ENCODE assay signal across 19 cellular contexts in the genomic region with DNA sequence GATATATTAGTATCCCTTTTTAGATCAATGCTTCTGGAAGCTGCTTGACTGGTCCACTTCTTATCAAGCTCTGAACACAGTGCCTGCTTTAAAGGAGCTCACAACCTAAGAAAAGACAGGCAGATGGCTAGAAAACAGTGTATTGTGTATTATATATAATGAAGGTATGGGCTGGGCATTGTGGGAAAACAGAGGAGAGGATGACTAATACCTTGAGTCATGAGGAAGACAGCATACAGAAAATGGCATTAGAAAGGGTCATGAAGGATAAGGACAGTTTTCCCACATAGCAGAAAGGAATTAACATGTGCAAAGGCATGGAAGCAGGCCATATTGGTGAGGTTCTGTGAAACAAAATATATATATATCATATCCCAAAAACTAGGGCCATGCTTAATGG.
DNase-seq lines count a peak whose midpoint lies in the region; ATAC-seq and TF ChIP-seq lines count a peak whose summit lies in the region.
"Had no signal": no experiment of that assay in that cellular context is flagged by ENCODE, and none has a peak within 500 bp of the region (broad histone marks: within the 10 kb centered on the region; RNA-seq: fewer than 3 reads in every experiment).

No MANE protein-coding gene starts in this region.

- no peak for ATAC-seq in GM18517 (IDR thresholded peaks at IDR 0.05; ENCODE audit: unreplicated experiment)
- ATAC-seq: activated naive CD8-positive, alpha-beta T cell treated with anti-CD3 and anti-CD28 coated beads, Interleukin-2, amount 50 U/mL, for 24 hours had no signal

- peak; percentile 49 for DNase-seq in DMS53 treated with DMSO at 0.1 percent for 48 hours (lab: John Stamatoyannopoulos, UW; ENCODE audit: unreplicated experiment)
- DNase-seq in HT1080 (ENCODE audit: low read depth): peak; percentile 78
- DNase-seq in chondrocyte (ENCODE audit: low spot score): no peak
- DNase-seq in kidney tubule cell (ENCODE audit: low spot score): peak; percentile 50
- DNase-seq in DMS 273 treated with DMSO at 0.1 percent for 48 hours (lab: John Stamatoyannopoulos, UW): no peak
- no peak for DNase-seq in NOMO-1 (lab: John Stamatoyannopoulos, UW; ENCODE audit: unreplicated experiment in 2 of 2)
- no peak for DNase-seq in NCI-H2227 (lab: John Stamatoyannopoulos, UW; ENCODE audit: unreplicated experiment)
- DNase-seq: activated CD4-positive, alpha-beta T cell treated with anti-CD3 and anti-CD28 coated beads, Interleukin-2, amount 50 U/mL, for 48 hours; activated naive CD8-positive, alpha-beta T cell treated with anti-CD3 and anti-CD28 coated beads, Interleukin-2, amount 50 U/mL, for 24 hours; activated T-cell treated with anti-CD3 and anti-CD28 coated beads, Interleukin-2, amount 50 U/mL, for 24 hours; cerebellar nuclear complex; COR-L47; naive B cell; NCI-H1417; NCI-H2171; NCI-H82; small intestine; stimulated activated CD4-positive, alpha-beta T cell treated with anti-CD3 and anti-CD28 coated beads, Interleukin-4, amount 100 ng/mL, for 4 hours had no signal

- no peaks in the 10 kb centered on the region for H3K36me3 Mint-ChIP-seq in chondrocyte (ENCODE audit: low read depth)
- H3K36me3 Mint-ChIP-seq: naive B cell had no signal

- peaks cover 10% of the 10 kb centered on the region for H3K9me3 Mint-ChIP-seq in chondrocyte (ENCODE audit: low read depth)
- H3K9me3 Mint-ChIP-seq: activated naive CD8-positive, alpha-beta T cell treated with anti-CD3 and anti-CD28 coated beads, Interleukin-2, amount 50 U/mL, for 24 hours; naive B cell had no signal

- peaks cover 2% of the 10 kb centered on the region for H3K27me3 Mint-ChIP-seq in chondrocyte (ENCODE audit: low read depth)
- H3K27me3 Mint-ChIP-seq: activated naive CD8-positive, alpha-beta T cell treated with anti-CD3 and anti-CD28 coated beads, Interleukin-2, amount 50 U/mL, for 24 hours; activated T-cell treated with anti-CD3 and anti-CD28 coated beads, Interleukin-2, amount 50 U/mL, for 24 hours had no signal

- H3K4me3 Mint-ChIP-seq in chondrocyte (ENCODE audit: unreplicated experiment): no peak overlapping the region
- H3K4me3 Mint-ChIP-seq: activated naive CD8-positive, alpha-beta T cell treated with anti-CD3 and anti-CD28 coated beads, Interleukin-2, amount 50 U/mL, for 24 hours; activated T-cell treated with anti-CD3 and anti-CD28 coated beads, Interleukin-2, amount 50 U/mL, for 24 hours; naive B cell had no signal

- H3K27ac Mint-ChIP-seq in chondrocyte (ENCODE audit: unreplicated experiment): peak overlapping the region; percentile 70
- H3K27ac Mint-ChIP-seq: activated naive CD8-positive, alpha-beta T cell treated with anti-CD3 and anti-CD28 coated beads, Interleukin-2, amount 50 U/mL, for 24 hours; activated T-cell treated with anti-CD3 and anti-CD28 coated beads, Interleukin-2, amount 50 U/mL, for 24 hours had no signal

- peaks cover 46% of the 10 kb centered on the region for H3K4me1 Mint-ChIP-seq in chondrocyte (ENCODE audit: low read depth)
- H3K4me1 Mint-ChIP-seq: naive B cell had no signal

- TF ChIP-seq CTCF in chondrocyte (IDR thresholded peaks at IDR 0.05): no peak

Comparison
In these comparisons a context has a peak if more than half of its experiments do, and no peak if none do; other contexts are left out.
1. DNase-seq: peak in DMS53 treated with DMSO at 0.1 percent for 48 hours (single experiment), HT1080 (single experiment) and kidney tubule cell (single experiment); none in chondrocyte (single experiment), DMS 273 treated with DMSO at 0.1 percent for 48 hours (single experiment), NOMO-1 (0 of 2) and NCI-H2227 (single experiment).